8 cellular contexts compared by ENCODE assay signal in the genomic region with DNA sequence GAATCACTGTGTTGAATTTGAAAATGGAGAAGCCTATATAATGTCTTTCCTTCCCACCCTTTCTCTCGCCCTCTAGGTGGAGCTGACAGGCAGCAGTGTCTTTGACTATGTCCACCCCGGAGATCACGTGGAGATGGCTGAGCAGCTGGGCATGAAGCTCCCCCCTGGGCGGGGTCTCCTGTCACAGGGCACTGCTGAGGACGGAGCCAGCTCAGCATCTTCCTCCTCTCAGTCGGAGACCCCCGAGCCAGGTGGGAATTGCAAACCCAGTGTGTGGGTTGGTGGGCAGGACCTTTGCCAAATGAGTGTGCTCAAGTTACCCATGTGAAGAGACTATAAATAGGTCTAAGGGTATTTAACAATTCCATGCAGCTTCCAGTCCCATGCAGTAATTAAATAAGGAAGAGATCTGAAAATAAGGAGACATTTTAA.
A peak's percentile ranks its signal among the peaks of the same experiment; 100 is the strongest.
DNase-seq lines count a peak whose midpoint lies in the region; ATAC-seq and TF ChIP-seq lines count a peak whose summit lies in the region.

No MANE protein-coding gene starts in this region.

- H3K27ac Mint-ChIP-seq in GM23338, result no peak overlapping the region

- no peaks in the 10 kb centered on the region for H3K9me3 ChIP-seq in effector memory CD4-positive, alpha-beta T cell (ENCODE audit: control insufficient read depth, low read length)

- no peaks in the 10 kb centered on the region for H3K9me2 ChIP-seq in GM23338 (ENCODE audit: insufficient read depth)

- H2BK5ac ChIP-seq in mesendoderm (ENCODE audit: low read length), result no peak overlapping the region

- H2AK5ac ChIP-seq in mesendoderm (ENCODE audit: low read length), result no peak overlapping the region

- H3K27me3 ChIP-seq in GM23338 (ENCODE audit: insufficient read depth) (no peaks in the 10 kb centered on the region), dorsolateral prefrontal cortex (no peaks in the 10 kb centered on the region), mesendoderm (ENCODE audit: insufficient read depth, low read length, poor library complexity) (no peaks in the 10 kb centered on the region)
- no peaks in the 10 kb centered on the region for H3K27me3 ChIP-seq in effector memory CD4-positive, alpha-beta T cell (replicated peaks; ENCODE audit: control insufficient read depth, insufficient read depth, low read length, poor library complexity, severe bottlenecking)

- TF ChIP-seq CTCF in GM23338 (conservative IDR thresholded peaks at IDR 0.05; ENCODE audit: low read depth in 2 of 2), result peak; percentile 75 to 83
- peak; percentile 26 to 73 (median 56) for TF ChIP-seq CTCF in dorsolateral prefrontal cortex (IDR thresholded peaks at IDR 0.05 in 54 of 56, conservative IDR thresholded peaks at IDR 0.05 in 2 of 56; ENCODE audit: low read depth in 1 of 56, partially characterized antibody in 56 of 56)

- peaks cover 12% of the 10 kb centered on the region for H3K4me1 Mint-ChIP-seq in GM23338

- no peak overlapping the region for H3K23ac ChIP-seq in mesendoderm (ENCODE audit: low read length)

- DNase-seq in AG20443 (ENCODE audit: low spot score), result peak; percentile 40
- DNase-seq in GM23338 (ENCODE audit: low spot score), result peak; percentile 88
- DNase-seq in NCI-H748 (lab: John Stamatoyannopoulos, UW; ENCODE audit: unreplicated experiment), result peak; percentile 81
- peak in 9 of 10 donors; percentile 24 to 67 (median 58) for DNase-seq in dorsolateral prefrontal cortex
- DNase-seq in mesendoderm, result peak; percentile 90
- no peak for DNase-seq in effector memory CD4-positive, alpha-beta T cell
- DNase-seq in activated gamma-delta T cell (lab: John Stamatoyannopoulos, UW), result no peak

- H3K4me3 ChIP-seq in GM23338 (no peak overlapping the region), dorsolateral prefrontal cortex (peak overlapping the region in 50 of 59 donors; percentile 1 to 53 (median 32)), mesendoderm (ENCODE audit: low read length) (no peak overlapping the region)
- H3K4me3 ChIP-seq in effector memory CD4-positive, alpha-beta T cell (ENCODE audit: insufficient read depth, low read depth, low read length, poor library complexity, severe bottlenecking), result no peak overlapping the region

- H3K27ac ChIP-seq in GM23338 (ENCODE audit: low read depth), result no peak overlapping the region
- peak overlapping the region in 38 of 59 donors; percentile 0 to 75 (median 46) for H3K27ac ChIP-seq in dorsolateral prefrontal cortex
- no peak overlapping the region for H3K27ac ChIP-seq in mesendoderm (ENCODE audit: low read depth, low read length)
- no peak overlapping the region for H3K27ac ChIP-seq in effector memory CD4-positive, alpha-beta T cell (ENCODE audit: insufficient read depth, low read length, poor library complexity, severe bottlenecking)

- intact Hi-C loops in dorsolateral prefrontal cortex (cut with DNase I), result loop anchor here in 1 of 2 donors (5.0 kb wide), 1 partner anchor 116 kb away; no protein-coding TSS in a partner anchor

- H3K27me3 Mint-ChIP-seq in GM23338 (ENCODE audit: insufficient read depth, low read depth, poor library complexity), result peaks cover 3% of the 10 kb centered on the region

- H4K8ac ChIP-seq in mesendoderm (ENCODE audit: low read depth, low read length), result no peak overlapping the region

- H3K79me2 ChIP-seq in GM23338 (replicated peaks; ENCODE audit: insufficient read depth) (no peaks in the 10 kb centered on the region), mesendoderm (ENCODE audit: control insufficient read depth, insufficient read depth, low read length) (no peaks in the 10 kb centered on the region)

- WGBS in mesendoderm (ENCODE audit: extremely low coverage, insufficient coverage, low lambda C conversion rate), result no CpG with 5 or more reads among the region's 7 CpGs

- H3K36me3 Mint-ChIP-seq in GM23338 (ENCODE audit: low read depth), result no peaks in the 10 kb centered on the region

- ATAC-seq in GM23338 (peak; percentile 100), HG02571 (IDR thresholded peaks at IDR 0.05; ENCODE audit: unreplicated experiment) (no peak)

- no peak overlapping the region for H2AFZ ChIP-seq in GM23338

- H4K5ac ChIP-seq in mesendoderm (ENCODE audit: low read length), result no peak overlapping the region

- no peak overlapping the region for H3K18ac ChIP-seq in mesendoderm (ENCODE audit: low read length)

- H4K20me1 ChIP-seq in GM23338 (replicated peaks; ENCODE audit: insufficient read depth), result no peaks in the 10 kb centered on the region

- H3K36me3 ChIP-seq in GM23338 (ENCODE audit: insufficient read depth) (no peaks in the 10 kb centered on the region), mesendoderm (ENCODE audit: control insufficient read depth, insufficient read depth, low read length) (no peaks in the 10 kb centered on the region)
- no peaks in the 10 kb centered on the region for H3K36me3 ChIP-seq in effector memory CD4-positive, alpha-beta T cell (ENCODE audit: control insufficient read depth, insufficient read depth, low read length)

- no peak overlapping the region for H3K4ac ChIP-seq in mesendoderm (ENCODE audit: low read depth, low read length)

- no peak overlapping the region for H3K9ac ChIP-seq in mesendoderm (ENCODE audit: low read length)

- H3K4me1 ChIP-seq in GM23338 (ENCODE audit: insufficient read depth) (no peaks in the 10 kb centered on the region), mesendoderm (ENCODE audit: control insufficient read depth, low read depth, low read length) (no peaks in the 10 kb centered on the region)
- H3K4me1 ChIP-seq in effector memory CD4-positive, alpha-beta T cell (ENCODE audit: control insufficient read depth, insufficient read depth, low read length, poor library complexity, severe bottlenecking), result no peaks in the 10 kb centered on the region

- no peak overlapping the region for H3K4me3 Mint-ChIP-seq in GM23338

- no peak overlapping the region for H2BK120ac ChIP-seq in mesendoderm (ENCODE audit: low read depth, low read length)

- H3K9me3 Mint-ChIP-seq in GM23338, result no peaks in the 10 kb centered on the region

- no peak overlapping the region for H3K4me2 ChIP-seq in GM23338
- no peak overlapping the region for H3K4me2 ChIP-seq in mesendoderm (ENCODE audit: low read length)

- H3K79me1 ChIP-seq in mesendoderm (ENCODE audit: low read length), result no peaks in the 10 kb centered on the region

- H3K56ac ChIP-seq in mesendoderm (ENCODE audit: low read length), result no peak overlapping the region

- H3F3A ChIP-seq in GM23338 (replicated peaks; ENCODE audit: low read depth), result no peaks in the 10 kb centered on the region

- H2BK15ac ChIP-seq in mesendoderm (replicated peaks; ENCODE audit: low read depth), result no peak overlapping the region

TF ChIP-seq in GM23338, 12 proteins besides CTCF, POLR2A, EP300 and RAD21 (continues in another document):
- TF ChIP-seq EZH2 (IDR thresholded peaks at IDR 0.05; ENCODE audit: low read depth, unreplicated experiment), result no peak
- TF ChIP-seq NANOG (IDR thresholded peaks at IDR 0.05; ENCODE audit: borderline replicate concordance), result no peak
- TF ChIP-seq, protein P1, sequence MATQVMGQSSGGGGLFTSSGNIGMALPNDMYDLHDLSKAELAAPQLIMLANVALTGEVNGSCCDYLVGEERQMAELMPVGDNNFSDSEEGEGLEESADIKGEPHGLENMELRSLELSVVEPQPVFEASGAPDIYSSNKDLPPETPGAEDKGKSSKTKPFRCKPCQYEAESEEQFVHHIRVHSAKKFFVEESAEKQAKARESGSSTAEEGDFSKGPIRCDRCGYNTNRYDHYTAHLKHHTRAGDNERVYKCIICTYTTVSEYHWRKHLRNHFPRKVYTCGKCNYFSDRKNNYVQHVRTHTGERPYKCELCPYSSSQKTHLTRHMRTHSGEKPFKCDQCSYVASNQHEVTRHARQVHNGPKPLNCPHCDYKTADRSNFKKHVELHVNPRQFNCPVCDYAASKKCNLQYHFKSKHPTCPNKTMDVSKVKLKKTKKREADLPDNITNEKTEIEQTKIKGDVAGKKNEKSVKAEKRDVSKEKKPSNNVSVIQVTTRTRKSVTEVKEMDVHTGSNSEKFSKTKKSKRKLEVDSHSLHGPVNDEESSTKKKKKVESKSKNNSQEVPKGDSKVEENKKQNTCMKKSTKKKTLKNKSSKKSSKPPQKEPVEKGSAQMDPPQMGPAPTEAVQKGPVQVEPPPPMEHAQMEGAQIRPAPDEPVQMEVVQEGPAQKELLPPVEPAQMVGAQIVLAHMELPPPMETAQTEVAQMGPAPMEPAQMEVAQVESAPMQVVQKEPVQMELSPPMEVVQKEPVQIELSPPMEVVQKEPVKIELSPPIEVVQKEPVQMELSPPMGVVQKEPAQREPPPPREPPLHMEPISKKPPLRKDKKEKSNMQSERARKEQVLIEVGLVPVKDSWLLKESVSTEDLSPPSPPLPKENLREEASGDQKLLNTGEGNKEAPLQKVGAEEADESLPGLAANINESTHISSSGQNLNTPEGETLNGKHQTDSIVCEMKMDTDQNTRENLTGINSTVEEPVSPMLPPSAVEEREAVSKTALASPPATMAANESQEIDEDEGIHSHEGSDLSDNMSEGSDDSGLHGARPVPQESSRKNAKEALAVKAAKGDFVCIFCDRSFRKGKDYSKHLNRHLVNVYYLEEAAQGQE (IDR thresholded peaks at IDR 0.05; ENCODE audit: unreplicated experiment), result no peak
- TF ChIP-seq JUNB (IDR thresholded peaks at IDR 0.05; ENCODE audit: unreplicated experiment), result no peak

Comparison
In these comparisons a context has a peak if more than half of its experiments do, and no peak if none do; other contexts are left out.
1. DNase-seq: peak in AG20443 (single experiment), GM23338 (single experiment), NCI-H748 (single experiment), dorsolateral prefrontal cortex (9 of 10) and mesendoderm (single experiment); none in effector memory CD4-positive, alpha-beta T cell (0 of 3) and activated gamma-delta T cell (single experiment).
2. H3K27ac ChIP-seq: peak in dorsolateral prefrontal cortex (38 of 59); none in GM23338 (single experiment), mesendoderm (single experiment) and effector memory CD4-positive, alpha-beta T cell (single experiment).
3. H3K4me3 ChIP-seq: peak in dorsolateral prefrontal cortex (50 of 59); none in GM23338 (single experiment), mesendoderm (single experiment) and effector memory CD4-positive, alpha-beta T cell (single experiment).